ENCODE assay signal across 8 cellular contexts in the genomic region with DNA sequence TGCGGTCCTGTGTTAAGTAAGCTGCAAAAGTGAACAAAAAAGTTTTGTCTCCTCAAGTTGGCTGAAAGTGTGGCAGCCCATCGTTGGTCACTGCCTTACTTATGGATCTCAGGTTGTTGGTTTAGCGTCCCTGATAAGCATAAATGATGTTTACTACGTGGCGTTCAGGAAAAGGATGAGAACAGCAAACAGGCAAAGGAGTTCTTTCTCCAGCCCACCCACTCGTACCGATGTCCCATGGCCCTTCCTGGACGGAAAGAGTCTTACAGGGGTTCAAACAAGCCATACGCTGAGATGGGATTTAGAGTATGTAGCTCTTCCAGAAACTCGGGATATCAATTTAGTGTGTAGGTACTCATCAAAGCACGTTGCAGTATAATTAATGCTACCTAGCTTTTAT. TPM values are rescaled to one million over a fixed set of nuclear protein-coding genes. Genes with fewer than 3 reads are reported as not detected.
DNase-seq lines count a peak whose midpoint lies in the region; ATAC-seq and TF ChIP-seq lines count a peak whose summit lies in the region.

No MANE protein-coding gene starts in this region.

- DNase-seq in CD4-positive, CD25-positive, alpha-beta regulatory T cell: no peak
- DNase-seq in caudate nucleus (lab: John Stamatoyannopoulos, UW): peak in 1 of 61 donors; percentile 18
- DNase-seq in neural crest cell (ENCODE audit: low read depth, low spot score): no peak
- DNase-seq in stimulated activated CD4-positive, alpha-beta T cell treated with anti-CD3 and anti-CD28 coated beads, Interleukin-4, amount 100 ng/mL, for 24 hours: no peak
- DNase-seq in SIG-M5 (lab: John Stamatoyannopoulos, UW): no peak
- DNase-seq in cortex of kidney (lab: John Stamatoyannopoulos, UW): no peak

- H3K27me3 Mint-ChIP-seq in CD4-positive, CD25-positive, alpha-beta regulatory T cell: peaks cover 9% of the 10 kb centered on the region
- no peaks in the 10 kb centered on the region for H3K27me3 Mint-ChIP-seq in neural crest cell (ENCODE audit: low read depth)

- H3K9me3 Mint-ChIP-seq in CD4-positive, CD25-positive, alpha-beta regulatory T cell: no peaks in the 10 kb centered on the region
- peaks cover 5% of the 10 kb centered on the region for H3K9me3 Mint-ChIP-seq in neural crest cell

- H3K9ac ChIP-seq in HUES64 (ENCODE audit: low read depth, low read length): no peak overlapping the region; the same call in 1 of the 2 replicates

- no peak for ATAC-seq in CD4-positive, CD25-positive, alpha-beta regulatory T cell (ENCODE audit: low read depth in 2 of 2)
- ATAC-seq in HG02588 (IDR thresholded peaks at IDR 0.05; ENCODE audit: unreplicated experiment): no peak

- no peak for TF ChIP-seq CTCF in neural crest cell (conservative IDR thresholded peaks at IDR 0.05)

- H3K4me3 Mint-ChIP-seq in CD4-positive, CD25-positive, alpha-beta regulatory T cell: peak overlapping the region; percentile 93 to 99 (median 96)
- H3K4me3 Mint-ChIP-seq in neural crest cell: peak overlapping the region; percentile 87

- peak overlapping the region; percentile 68 for H3K27ac ChIP-seq in CD4-positive, CD25-positive, alpha-beta regulatory T cell (ENCODE audit: insufficient read depth, low read length, poor library complexity, severe bottlenecking)
- H3K27ac ChIP-seq in HUES64 (ENCODE audit: low read depth, low read length) (no peak overlapping the region), caudate nucleus (ENCODE audit: low read depth, low read length) (peak overlapping the region; percentile 48)

- H3K36me3 ChIP-seq in CD4-positive, CD25-positive, alpha-beta regulatory T cell (ENCODE audit: control insufficient read depth, insufficient read depth, low read length): peaks cover 1% of the 10 kb centered on the region
- H3K36me3 ChIP-seq in HUES64 (ENCODE audit: insufficient read depth, low read length): peaks cover 21% of the 10 kb centered on the region

- H3K27me3 ChIP-seq in CD4-positive, CD25-positive, alpha-beta regulatory T cell (ENCODE audit: control insufficient read depth, insufficient read depth, low read length): no peaks in the 10 kb centered on the region
- no peaks in the 10 kb centered on the region for H3K27me3 ChIP-seq in HUES64 (ENCODE audit: insufficient read depth, low read length)

- peak overlapping the region; percentile 85 for H3K4me3 ChIP-seq in CD4-positive, CD25-positive, alpha-beta regulatory T cell (ENCODE audit: low read depth, low read length)
- H3K4me3 ChIP-seq in HUES64 (ENCODE audit: low read length): peak overlapping the region; percentile 87

- peaks cover 32 to 48% (median 43%) of the 10 kb centered on the region in 4 donors for H3K4me1 Mint-ChIP-seq in CD4-positive, CD25-positive, alpha-beta regulatory T cell
- H3K4me1 Mint-ChIP-seq in neural crest cell: peaks cover 20% of the 10 kb centered on the region

- peak overlapping the region; percentile 83 to 94 (median 91) for H3K27ac Mint-ChIP-seq in CD4-positive, CD25-positive, alpha-beta regulatory T cell
- H3K27ac Mint-ChIP-seq in neural crest cell (ENCODE audit: unreplicated experiment): peak overlapping the region; percentile 84

- WGBS in HUES64: 81% methylated on average over 11 of the region's 11 CpGs

- H3K4me1 ChIP-seq in CD4-positive, CD25-positive, alpha-beta regulatory T cell (ENCODE audit: control insufficient read depth, insufficient read depth, low read length, poor library complexity, severe bottlenecking): peaks cover 41% of the 10 kb centered on the region
- H3K4me1 ChIP-seq in HUES64 (ENCODE audit: insufficient read depth, low read length): peaks cover 23% of the 10 kb centered on the region

- no peaks in the 10 kb centered on the region for H3K9me3 ChIP-seq in CD4-positive, CD25-positive, alpha-beta regulatory T cell (ENCODE audit: control insufficient read depth in 2 of 2, low read length in 2 of 2)
- peaks cover 10% of the 10 kb centered on the region; the same call in 1 of the 2 replicates for H3K9me3 ChIP-seq in HUES64 (ENCODE audit: insufficient read depth, low read depth, low read length)

- H3K36me3 Mint-ChIP-seq in CD4-positive, CD25-positive, alpha-beta regulatory T cell: no peaks in the 10 kb centered on the region
- no peaks in the 10 kb centered on the region for H3K36me3 Mint-ChIP-seq in neural crest cell (ENCODE audit: low read depth)

RNA-seq across cellular contexts. Expression of gene AUH, which starts 0.5 kb away (rescaled TPM):
- 15.8 TPM for total RNA-seq in CD4-positive, CD25-positive, alpha-beta regulatory T cell
- 10 to 100 TPM; 10.8 to 16.5 (median 14.1) TPM for polyA plus RNA-seq in CD4-positive, CD25-positive, alpha-beta regulatory T cell
- 16.8 TPM for polyA plus RNA-seq in HUES64 (2013, experiment 1 of 2)
- 20.1 TPM for polyA plus RNA-seq in HUES64 (2013, experiment 2 of 2)
- 10.8 and 10.9 TPM in 2 replicates for total RNA-seq in neural crest cell
